1 cellular context compared by ENCODE assay signal in the genomic region with DNA sequence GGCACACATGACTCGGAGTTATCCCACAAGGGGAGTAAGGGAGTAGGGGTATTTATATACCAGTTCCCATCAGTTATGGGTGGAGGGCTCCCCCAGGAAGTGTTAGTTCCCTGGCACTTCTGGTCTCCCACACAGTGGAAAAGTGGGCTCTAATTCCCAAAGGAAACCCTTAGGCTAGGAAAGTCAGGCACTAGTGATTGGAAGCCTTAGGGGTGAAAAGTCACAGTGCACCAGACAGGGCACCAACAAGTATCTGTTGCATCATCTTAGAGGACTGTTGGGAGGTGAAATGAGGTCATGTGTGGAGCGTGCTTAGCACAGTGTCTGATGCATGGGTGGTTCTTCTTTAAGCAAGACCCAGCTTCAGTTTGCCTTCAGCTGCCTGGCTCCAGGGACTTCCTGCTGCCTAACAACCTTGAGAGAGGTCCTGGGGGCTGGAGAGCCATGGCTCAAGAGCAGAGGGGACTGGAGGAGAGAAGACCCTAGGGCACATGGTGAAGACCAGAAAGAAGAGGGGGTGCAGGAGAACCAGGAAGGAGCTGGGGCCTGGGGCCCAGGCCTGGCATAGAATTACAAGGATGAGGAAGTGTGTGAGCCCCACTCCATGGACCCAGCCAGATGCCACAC.
A peak's percentile ranks its signal among the peaks of the same experiment; 100 is the strongest.
TF ChIP-seq lines count a peak whose summit lies in the region.

No MANE protein-coding gene starts in this region.

TF ChIP-seq in K562, 482 proteins besides CTCF, POLR2A, EP300 and RAD21 (continued from another document and continues in another):
- TF ChIP-seq, protein P1, sequence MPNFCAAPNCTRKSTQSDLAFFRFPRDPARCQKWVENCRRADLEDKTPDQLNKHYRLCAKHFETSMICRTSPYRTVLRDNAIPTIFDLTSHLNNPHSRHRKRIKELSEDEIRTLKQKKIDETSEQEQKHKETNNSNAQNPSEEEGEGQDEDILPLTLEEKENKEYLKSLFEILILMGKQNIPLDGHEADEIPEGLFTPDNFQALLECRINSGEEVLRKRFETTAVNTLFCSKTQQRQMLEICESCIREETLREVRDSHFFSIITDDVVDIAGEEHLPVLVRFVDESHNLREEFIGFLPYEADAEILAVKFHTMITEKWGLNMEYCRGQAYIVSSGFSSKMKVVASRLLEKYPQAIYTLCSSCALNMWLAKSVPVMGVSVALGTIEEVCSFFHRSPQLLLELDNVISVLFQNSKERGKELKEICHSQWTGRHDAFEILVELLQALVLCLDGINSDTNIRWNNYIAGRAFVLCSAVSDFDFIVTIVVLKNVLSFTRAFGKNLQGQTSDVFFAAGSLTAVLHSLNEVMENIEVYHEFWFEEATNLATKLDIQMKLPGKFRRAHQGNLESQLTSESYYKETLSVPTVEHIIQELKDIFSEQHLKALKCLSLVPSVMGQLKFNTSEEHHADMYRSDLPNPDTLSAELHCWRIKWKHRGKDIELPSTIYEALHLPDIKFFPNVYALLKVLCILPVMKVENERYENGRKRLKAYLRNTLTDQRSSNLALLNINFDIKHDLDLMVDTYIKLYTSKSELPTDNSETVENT (CRISPR knock-in tag; IDR thresholded peaks at IDR 0.05), result no peak
- TF ChIP-seq KDM1A (IDR thresholded peaks at IDR 0.05) (no peak), MYC (IDR thresholded peaks at IDR 0.05; ENCODE audit: low read depth, low read length) (peak; percentile 88), MYC (CRISPR knock-in tag; IDR thresholded peaks at IDR 0.05; ENCODE audit: borderline replicate concordance, low read depth) (no peak), HNRNPK (IDR thresholded peaks at IDR 0.05; ENCODE audit: low read depth, low read length, poor library complexity, severe bottlenecking) (no peak), ZNF780A (CRISPR knock-in tag; IDR thresholded peaks at IDR 0.05) (no peak), THRAP3 (IDR thresholded peaks at IDR 0.05; ENCODE audit: borderline replicate concordance) (no peak), ZNF586 (CRISPR knock-in tag; conservative IDR thresholded peaks at IDR 0.05) (no peak), RBM14 (IDR thresholded peaks at IDR 0.05; ENCODE audit: borderline replicate concordance, insufficient read depth, low read depth, low read length) (no peak), ERF (CRISPR knock-in tag; IDR thresholded peaks at IDR 0.05) (no peak), DACH1 (IDR thresholded peaks at IDR 0.05; ENCODE audit: partially characterized antibody) (no peak), ZNF124 (CRISPR knock-in tag; IDR thresholded peaks at IDR 0.05) (no peak), PCBP1 (IDR thresholded peaks at IDR 0.05; ENCODE audit: low read depth, low read length, poor library complexity, severe bottlenecking) (no peak), ZNF133 (CRISPR knock-in tag; IDR thresholded peaks at IDR 0.05) (no peak), WHSC1 (IDR thresholded peaks at IDR 0.05; ENCODE audit: low read length) (peak; percentile 72), YBX1 (IDR thresholded peaks at IDR 0.05) (no peak), ETV5 (CRISPR knock-in tag; IDR thresholded peaks at IDR 0.05; ENCODE audit: low read depth) (no peak), COPS2 (conservative IDR thresholded peaks at IDR 0.05) (no peak), TAF9B (IDR thresholded peaks at IDR 0.05; ENCODE audit: partially characterized antibody) (no peak), HMG20B (CRISPR knock-in tag; IDR thresholded peaks at IDR 0.05) (no peak), ESRRA (IDR thresholded peaks at IDR 0.05; ENCODE audit: borderline replicate concordance, low read depth) (peak; percentile 67; the same call in 1 of the 2 replicates), OTX1 (CRISPR knock-in tag; IDR thresholded peaks at IDR 0.05) (no peak), HDGF (IDR thresholded peaks at IDR 0.05) (no peak), KLF10 (CRISPR knock-in tag; IDR thresholded peaks at IDR 0.05) (no peak), NELFE (IDR thresholded peaks at IDR 0.05; ENCODE audit: insufficient read depth, insufficient read length) (no peak), BRD4 (IDR thresholded peaks at IDR 0.05) (no peak), CBX2 (IDR thresholded peaks at IDR 0.05; ENCODE audit: insufficient read depth, low read length, poor library complexity, severe bottlenecking) (no peak), ETS2 (tag; IDR thresholded peaks at IDR 0.05; ENCODE audit: borderline replicate concordance, poor library complexity, severe bottlenecking) (no peak), PHF8 (IDR thresholded peaks at IDR 0.05; ENCODE audit: borderline replicate concordance, low read length) (no peak), SRSF3 (IDR thresholded peaks at IDR 0.05; ENCODE audit: insufficient read depth, low read length) (no peak), BCL6 (CRISPR knock-in tag; IDR thresholded peaks at IDR 0.05) (no peak), JUN (IDR thresholded peaks at IDR 0.05; ENCODE audit: borderline replicate concordance, low read depth, low read length) (peak; percentile 71), JUN (CRISPR knock-in tag; IDR thresholded peaks at IDR 0.05; ENCODE audit: borderline replicate concordance) (no peak), ADNP (tag; IDR thresholded peaks at IDR 0.05) (no peak), GTF2F1 (IDR thresholded peaks at IDR 0.05; ENCODE audit: low read depth, low read length) (no peak), KHSRP (IDR thresholded peaks at IDR 0.05) (no peak), ZNF212 (CRISPR knock-in tag; IDR thresholded peaks at IDR 0.05) (no peak), TARDBP (IDR thresholded peaks at IDR 0.05) (no peak), SUPT5H (IDR thresholded peaks at IDR 0.05) (no peak)
- TF ChIP-seq, protein P2, sequence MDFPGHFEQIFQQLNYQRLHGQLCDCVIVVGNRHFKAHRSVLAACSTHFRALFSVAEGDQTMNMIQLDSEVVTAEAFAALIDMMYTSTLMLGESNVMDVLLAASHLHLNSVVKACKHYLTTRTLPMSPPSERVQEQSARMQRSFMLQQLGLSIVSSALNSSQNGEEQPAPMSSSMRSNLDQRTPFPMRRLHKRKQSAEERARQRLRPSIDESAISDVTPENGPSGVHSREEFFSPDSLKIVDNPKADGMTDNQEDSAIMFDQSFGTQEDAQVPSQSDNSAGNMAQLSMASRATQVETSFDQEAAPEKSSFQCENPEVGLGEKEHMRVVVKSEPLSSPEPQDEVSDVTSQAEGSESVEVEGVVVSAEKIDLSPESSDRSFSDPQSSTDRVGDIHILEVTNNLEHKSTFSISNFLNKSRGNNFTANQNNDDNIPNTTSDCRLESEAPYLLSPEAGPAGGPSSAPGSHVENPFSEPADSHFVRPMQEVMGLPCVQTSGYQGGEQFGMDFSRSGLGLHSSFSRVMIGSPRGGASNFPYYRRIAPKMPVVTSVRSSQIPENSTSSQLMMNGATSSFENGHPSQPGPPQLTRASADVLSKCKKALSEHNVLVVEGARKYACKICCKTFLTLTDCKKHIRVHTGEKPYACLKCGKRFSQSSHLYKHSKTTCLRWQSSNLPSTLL (IDR thresholded peaks at IDR 0.05), result no peak
- TF ChIP-seq, protein P3, sequence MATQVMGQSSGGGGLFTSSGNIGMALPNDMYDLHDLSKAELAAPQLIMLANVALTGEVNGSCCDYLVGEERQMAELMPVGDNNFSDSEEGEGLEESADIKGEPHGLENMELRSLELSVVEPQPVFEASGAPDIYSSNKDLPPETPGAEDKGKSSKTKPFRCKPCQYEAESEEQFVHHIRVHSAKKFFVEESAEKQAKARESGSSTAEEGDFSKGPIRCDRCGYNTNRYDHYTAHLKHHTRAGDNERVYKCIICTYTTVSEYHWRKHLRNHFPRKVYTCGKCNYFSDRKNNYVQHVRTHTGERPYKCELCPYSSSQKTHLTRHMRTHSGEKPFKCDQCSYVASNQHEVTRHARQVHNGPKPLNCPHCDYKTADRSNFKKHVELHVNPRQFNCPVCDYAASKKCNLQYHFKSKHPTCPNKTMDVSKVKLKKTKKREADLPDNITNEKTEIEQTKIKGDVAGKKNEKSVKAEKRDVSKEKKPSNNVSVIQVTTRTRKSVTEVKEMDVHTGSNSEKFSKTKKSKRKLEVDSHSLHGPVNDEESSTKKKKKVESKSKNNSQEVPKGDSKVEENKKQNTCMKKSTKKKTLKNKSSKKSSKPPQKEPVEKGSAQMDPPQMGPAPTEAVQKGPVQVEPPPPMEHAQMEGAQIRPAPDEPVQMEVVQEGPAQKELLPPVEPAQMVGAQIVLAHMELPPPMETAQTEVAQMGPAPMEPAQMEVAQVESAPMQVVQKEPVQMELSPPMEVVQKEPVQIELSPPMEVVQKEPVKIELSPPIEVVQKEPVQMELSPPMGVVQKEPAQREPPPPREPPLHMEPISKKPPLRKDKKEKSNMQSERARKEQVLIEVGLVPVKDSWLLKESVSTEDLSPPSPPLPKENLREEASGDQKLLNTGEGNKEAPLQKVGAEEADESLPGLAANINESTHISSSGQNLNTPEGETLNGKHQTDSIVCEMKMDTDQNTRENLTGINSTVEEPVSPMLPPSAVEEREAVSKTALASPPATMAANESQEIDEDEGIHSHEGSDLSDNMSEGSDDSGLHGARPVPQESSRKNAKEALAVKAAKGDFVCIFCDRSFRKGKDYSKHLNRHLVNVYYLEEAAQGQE (CRISPR knock-in tag; IDR thresholded peaks at IDR 0.05; ENCODE audit: low read depth), result no peak
- TF ChIP-seq, protein P4, sequence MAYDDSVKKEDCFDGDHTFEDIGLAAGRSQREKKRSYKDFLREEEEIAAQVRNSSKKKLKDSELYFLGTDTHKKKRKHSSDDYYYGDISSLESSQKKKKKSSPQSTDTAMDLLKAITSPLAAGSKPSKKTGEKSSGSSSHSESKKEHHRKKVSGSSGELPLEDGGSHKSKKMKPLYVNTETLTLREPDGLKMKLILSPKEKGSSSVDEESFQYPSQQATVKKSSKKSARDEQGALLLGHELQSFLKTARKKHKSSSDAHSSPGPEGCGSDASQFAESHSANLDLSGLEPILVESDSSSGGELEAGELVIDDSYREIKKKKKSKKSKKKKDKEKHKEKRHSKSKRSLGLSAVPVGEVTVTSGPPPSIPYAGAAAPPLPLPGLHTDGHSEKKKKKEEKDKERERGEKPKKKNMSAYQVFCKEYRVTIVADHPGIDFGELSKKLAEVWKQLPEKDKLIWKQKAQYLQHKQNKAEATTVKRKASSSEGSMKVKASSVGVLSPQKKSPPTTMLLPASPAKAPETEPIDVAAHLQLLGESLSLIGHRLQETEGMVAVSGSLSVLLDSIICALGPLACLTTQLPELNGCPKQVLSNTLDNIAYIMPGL (CRISPR knock-in tag; IDR thresholded peaks at IDR 0.05), result no peak
- TF ChIP-seq, protein P5, sequence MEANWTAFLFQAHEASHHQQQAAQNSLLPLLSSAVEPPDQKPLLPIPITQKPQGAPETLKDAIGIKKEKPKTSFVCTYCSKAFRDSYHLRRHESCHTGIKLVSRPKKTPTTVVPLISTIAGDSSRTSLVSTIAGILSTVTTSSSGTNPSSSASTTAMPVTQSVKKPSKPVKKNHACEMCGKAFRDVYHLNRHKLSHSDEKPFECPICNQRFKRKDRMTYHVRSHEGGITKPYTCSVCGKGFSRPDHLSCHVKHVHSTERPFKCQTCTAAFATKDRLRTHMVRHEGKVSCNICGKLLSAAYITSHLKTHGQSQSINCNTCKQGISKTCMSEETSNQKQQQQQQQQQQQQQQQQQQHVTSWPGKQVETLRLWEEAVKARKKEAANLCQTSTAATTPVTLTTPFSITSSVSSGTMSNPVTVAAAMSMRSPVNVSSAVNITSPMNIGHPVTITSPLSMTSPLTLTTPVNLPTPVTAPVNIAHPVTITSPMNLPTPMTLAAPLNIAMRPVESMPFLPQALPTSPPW (CRISPR knock-in tag; IDR thresholded peaks at IDR 0.05), result no peak
- TF ChIP-seq, protein P6, sequence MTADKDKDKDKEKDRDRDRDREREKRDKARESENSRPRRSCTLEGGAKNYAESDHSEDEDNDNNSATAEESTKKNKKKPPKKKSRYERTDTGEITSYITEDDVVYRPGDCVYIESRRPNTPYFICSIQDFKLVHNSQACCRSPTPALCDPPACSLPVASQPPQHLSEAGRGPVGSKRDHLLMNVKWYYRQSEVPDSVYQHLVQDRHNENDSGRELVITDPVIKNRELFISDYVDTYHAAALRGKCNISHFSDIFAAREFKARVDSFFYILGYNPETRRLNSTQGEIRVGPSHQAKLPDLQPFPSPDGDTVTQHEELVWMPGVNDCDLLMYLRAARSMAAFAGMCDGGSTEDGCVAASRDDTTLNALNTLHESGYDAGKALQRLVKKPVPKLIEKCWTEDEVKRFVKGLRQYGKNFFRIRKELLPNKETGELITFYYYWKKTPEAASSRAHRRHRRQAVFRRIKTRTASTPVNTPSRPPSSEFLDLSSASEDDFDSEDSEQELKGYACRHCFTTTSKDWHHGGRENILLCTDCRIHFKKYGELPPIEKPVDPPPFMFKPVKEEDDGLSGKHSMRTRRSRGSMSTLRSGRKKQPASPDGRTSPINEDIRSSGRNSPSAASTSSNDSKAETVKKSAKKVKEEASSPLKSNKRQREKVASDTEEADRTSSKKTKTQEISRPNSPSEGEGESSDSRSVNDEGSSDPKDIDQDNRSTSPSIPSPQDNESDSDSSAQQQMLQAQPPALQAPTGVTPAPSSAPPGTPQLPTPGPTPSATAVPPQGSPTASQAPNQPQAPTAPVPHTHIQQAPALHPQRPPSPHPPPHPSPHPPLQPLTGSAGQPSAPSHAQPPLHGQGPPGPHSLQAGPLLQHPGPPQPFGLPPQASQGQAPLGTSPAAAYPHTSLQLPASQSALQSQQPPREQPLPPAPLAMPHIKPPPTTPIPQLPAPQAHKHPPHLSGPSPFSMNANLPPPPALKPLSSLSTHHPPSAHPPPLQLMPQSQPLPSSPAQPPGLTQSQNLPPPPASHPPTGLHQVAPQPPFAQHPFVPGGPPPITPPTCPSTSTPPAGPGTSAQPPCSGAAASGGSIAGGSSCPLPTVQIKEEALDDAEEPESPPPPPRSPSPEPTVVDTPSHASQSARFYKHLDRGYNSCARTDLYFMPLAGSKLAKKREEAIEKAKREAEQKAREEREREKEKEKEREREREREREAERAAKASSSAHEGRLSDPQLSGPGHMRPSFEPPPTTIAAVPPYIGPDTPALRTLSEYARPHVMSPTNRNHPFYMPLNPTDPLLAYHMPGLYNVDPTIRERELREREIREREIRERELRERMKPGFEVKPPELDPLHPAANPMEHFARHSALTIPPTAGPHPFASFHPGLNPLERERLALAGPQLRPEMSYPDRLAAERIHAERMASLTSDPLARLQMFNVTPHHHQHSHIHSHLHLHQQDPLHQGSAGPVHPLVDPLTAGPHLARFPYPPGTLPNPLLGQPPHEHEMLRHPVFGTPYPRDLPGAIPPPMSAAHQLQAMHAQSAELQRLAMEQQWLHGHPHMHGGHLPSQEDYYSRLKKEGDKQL (CRISPR knock-in tag; IDR thresholded peaks at IDR 0.05; ENCODE audit: borderline replicate concordance), result no peak
- TF ChIP-seq, protein P7, sequence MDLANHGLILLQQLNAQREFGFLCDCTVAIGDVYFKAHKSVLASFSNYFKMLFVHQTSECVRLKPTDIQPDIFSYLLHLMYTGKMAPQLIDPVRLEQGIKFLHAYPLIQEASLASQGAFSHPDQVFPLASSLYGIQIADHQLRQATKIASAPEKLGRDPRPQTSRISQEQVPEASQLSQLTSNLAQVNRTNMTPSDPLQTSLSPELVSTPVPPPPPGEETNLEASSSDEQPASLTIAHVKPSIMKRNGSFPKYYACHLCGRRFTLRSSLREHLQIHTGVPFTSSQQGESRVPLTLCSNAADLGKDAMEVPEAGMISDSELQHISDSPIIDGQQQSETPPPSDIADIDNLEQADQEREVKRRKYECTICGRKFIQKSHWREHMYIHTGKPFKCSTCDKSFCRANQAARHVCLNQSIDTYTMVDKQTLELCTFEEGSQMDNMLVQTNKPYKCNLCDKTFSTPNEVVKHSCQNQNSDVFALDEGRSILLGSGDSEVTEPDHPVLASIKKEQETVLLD (IDR thresholded peaks at IDR 0.05), result no peak
- TF ChIP-seq, protein P8, sequence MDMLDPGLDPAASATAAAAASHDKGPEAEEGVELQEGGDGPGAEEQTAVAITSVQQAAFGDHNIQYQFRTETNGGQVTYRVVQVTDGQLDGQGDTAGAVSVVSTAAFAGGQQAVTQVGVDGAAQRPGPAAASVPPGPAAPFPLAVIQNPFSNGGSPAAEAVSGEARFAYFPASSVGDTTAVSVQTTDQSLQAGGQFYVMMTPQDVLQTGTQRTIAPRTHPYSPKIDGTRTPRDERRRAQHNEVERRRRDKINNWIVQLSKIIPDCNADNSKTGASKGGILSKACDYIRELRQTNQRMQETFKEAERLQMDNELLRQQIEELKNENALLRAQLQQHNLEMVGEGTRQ (CRISPR knock-in tag; IDR thresholded peaks at IDR 0.05), result peak; percentile 18; the same call in 1 of the 2 replicates
